In genomic region chr14:74697543-74697942, GRCh38 we compare ENCODE assay signal across 16 cellular contexts. TPM values are rescaled to one million over a fixed set of nuclear protein-coding genes. Genes with fewer than 3 reads are reported as not detected.
DNase-seq lines count a peak whose midpoint lies in the region; ATAC-seq, FAIRE-seq and TF ChIP-seq lines count a peak whose summit lies in the region.
"Had no signal": no experiment of that assay in that cellular context is flagged by ENCODE, and none has a peak within 500 bp of the region (broad histone marks: within the 10 kb centered on the region; RNA-seq: fewer than 3 reads in every experiment).

No MANE protein-coding gene starts in this region.

- no peak for ATAC-seq in memory B cell (ENCODE audit: low read depth)
- no peak for ATAC-seq in HG03571 (IDR thresholded peaks at IDR 0.05; ENCODE audit: unreplicated experiment)
- ATAC-seq in GM18505 (IDR thresholded peaks at IDR 0.05; ENCODE audit: unreplicated experiment) = no peak
- ATAC-seq in GM18519 (IDR thresholded peaks at IDR 0.05; ENCODE audit: low FRiP score, unreplicated experiment) = no peak
- ATAC-seq in T-helper 17 cell = no peak
- ATAC-seq: effector memory CD8-positive, alpha-beta T cell had no signal

- no peak overlapping the region for H3K27ac ChIP-seq in brain microvascular endothelial cell
- H3K27ac ChIP-seq: PC-9, thoracic aorta, VCaP had no signal

- FAIRE-seq in H54 (lab: Jason Lieb, UNC) = peak; percentile 33
- FAIRE-seq: kidney had no signal

- no peak overlapping the region for H3K4me3 ChIP-seq in brain microvascular endothelial cell (ENCODE audit: low read depth, low read length)
- H3K4me3 ChIP-seq: PC-9, thoracic aorta had no signal

- H3K4me3 Mint-ChIP-seq in memory B cell = no peak overlapping the region
- H3K4me3 Mint-ChIP-seq in T-helper 17 cell = no peak overlapping the region
- H3K4me3 Mint-ChIP-seq: effector memory CD8-positive, alpha-beta T cell had no signal

- no peaks in the 10 kb centered on the region for H3K27me3 Mint-ChIP-seq in memory B cell
- no peaks in the 10 kb centered on the region for H3K27me3 Mint-ChIP-seq in T-helper 17 cell
- H3K27me3 Mint-ChIP-seq: effector memory CD8-positive, alpha-beta T cell; progenitor cell of endocrine pancreas had no signal

- H3K27ac Mint-ChIP-seq in memory B cell (peak overlapping the region; percentile 68), T-helper 17 cell (no peak overlapping the region)
- H3K27ac Mint-ChIP-seq: effector memory CD8-positive, alpha-beta T cell; progenitor cell of endocrine pancreas had no signal

- TF ChIP-seq POLR2A in H54 (IDR thresholded peaks at IDR 0.05; ENCODE audit: low read depth, low read length) = no peak
- TF ChIP-seq POLR2A in GM18505 (IDR thresholded peaks at IDR 0.05; ENCODE audit: borderline replicate concordance, extremely low read depth, insufficient read depth, insufficient read length) = no peak

- H3K9me3 Mint-ChIP-seq in memory B cell = no peaks in the 10 kb centered on the region
- H3K9me3 Mint-ChIP-seq: effector memory CD8-positive, alpha-beta T cell had no signal

- H3K36me3 Mint-ChIP-seq in memory B cell (peaks cover 29% of the 10 kb centered on the region), T-helper 17 cell (ENCODE audit: low read depth) (peaks cover 4% of the 10 kb centered on the region)

- H3K4me1 Mint-ChIP-seq in memory B cell (peaks cover 11% of the 10 kb centered on the region), T-helper 17 cell (peaks cover 29% of the 10 kb centered on the region)

- TF ChIP-seq CTCF in brain microvascular endothelial cell (IDR thresholded peaks at IDR 0.05; ENCODE audit: low read depth, low read length, missing control alignments) = no peak

- H3K36me3 ChIP-seq in brain microvascular endothelial cell (replicated peaks) = no peaks in the 10 kb centered on the region
- H3K36me3 ChIP-seq: thoracic aorta had no signal

- in situ Hi-C loops in brain microvascular endothelial cell (cut with HindIII; ENCODE audit: low pct_ligation_motif_present, low sequenced_read_pairs) = no loop called here

- DNase-seq in AG08395 (ENCODE audit: low spot score) (peak; percentile 79), H54 (ENCODE audit: insufficient read length, low spot score) (peak; percentile 9), brain microvascular endothelial cell (peak; percentile 52), memory B cell (ENCODE audit: low spot score in 2 of 2) (no peak), T-helper 17 cell (no peak)
- DNase-seq: effector memory CD8-positive, alpha-beta T cell; kidney; NCI-H2029 treated with DMSO at 0.1 percent for 48 hours; NCI-H526 treated with DMSO at 0.1 percent for 48 hours; PC-9 had no signal

- no peaks in the 10 kb centered on the region for H3K27me3 ChIP-seq in brain microvascular endothelial cell (replicated peaks)

- H3K9me3 ChIP-seq in T-helper 17 cell (ENCODE audit: control insufficient read depth, low read length, poor library complexity, severe bottlenecking) = no peaks in the 10 kb centered on the region
- H3K9me3 ChIP-seq: thoracic aorta had no signal

RNA-seq across cellular contexts. Expression of gene AREL1, which starts 15.3 kb away (rescaled TPM):
- total RNA-seq in T-helper 17 cell = 10 to 100 TPM; 44.9 to 49.0 TPM

RNA-seq across cellular contexts. Expression of gene FCF1, which starts 15.4 kb away (rescaled TPM):
- total RNA-seq in T-helper 17 cell = 10 to 100 TPM; 37.2 to 39.5 TPM

Comparison
In these comparisons a context has a peak if more than half of its experiments do, and no peak if none do; other contexts are left out.
1. DNase-seq: peak in AG08395 (single experiment), H54 (single experiment) and brain microvascular endothelial cell (single experiment); none in memory B cell (0 of 2) and T-helper 17 cell (0 of 3).